In the genomic region with DNA sequence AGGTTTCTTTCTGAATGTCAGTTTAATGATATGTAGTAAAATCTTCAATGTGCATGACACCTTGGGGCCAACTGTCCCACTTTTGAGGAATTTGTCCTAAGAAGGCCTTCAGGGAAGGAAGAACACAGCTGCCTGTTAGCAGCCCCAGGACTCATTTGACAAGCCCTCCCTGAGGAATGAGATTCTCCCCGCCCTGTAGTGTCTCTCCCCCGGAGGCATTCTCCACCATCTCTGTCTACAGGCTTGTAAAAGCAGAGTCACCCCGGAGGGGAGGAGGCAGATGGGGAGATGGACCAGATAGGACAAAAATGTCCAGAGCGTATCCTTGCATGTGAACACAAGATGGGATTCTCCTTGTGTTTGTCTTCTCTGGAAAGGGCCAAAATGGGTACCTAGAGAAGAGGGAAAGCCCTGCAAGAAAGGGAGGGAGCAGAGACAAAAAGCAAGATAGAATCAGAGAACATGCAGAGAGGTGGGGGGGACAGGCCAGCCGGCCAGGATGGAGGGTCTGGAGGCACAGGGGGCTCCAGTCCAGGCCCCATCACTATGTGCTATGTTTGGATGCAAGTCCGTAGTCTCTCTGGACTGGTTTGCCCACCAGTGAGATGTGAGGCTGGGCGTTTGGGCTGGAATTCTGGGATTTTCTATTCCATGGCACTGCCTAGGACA, we compare ENCODE assay signal across 22 cellular contexts. TPM values are rescaled to one million over a fixed set of nuclear protein-coding genes. Genes with fewer than 3 reads are reported as not detected.
"Had no signal": no experiment of that assay in that cellular context is flagged by ENCODE, and none has a peak within 500 bp of the region (broad histone marks: within the 10 kb centered on the region; RNA-seq: fewer than 3 reads in every experiment).

No MANE protein-coding gene starts in this region.

- ATAC-seq: gastrocnemius medialis; heart left ventricle; naive thymus-derived CD8-positive, alpha-beta T cell had no signal

- H3K4me3 ChIP-seq: gastrocnemius medialis, heart left ventricle, tibial nerve had no signal

- H3K4me3 Mint-ChIP-seq: brain; naive thymus-derived CD8-positive, alpha-beta T cell; stimulated activated naive CD8-positive, alpha-beta T cell treated with anti-CD3 and anti-CD28 coated beads, Interleukin-15, Interleukin-2, amounts not matched to agents 100 ng/mL and 50 ng/mL, for 24 hours had no signal

- H3K9ac ChIP-seq: parathyroid adenoma had no signal

- H2AFZ ChIP-seq: parathyroid adenoma had no signal

- H3K4me1 ChIP-seq: gastrocnemius medialis, heart left ventricle, parathyroid adenoma, tibial nerve had no signal

- H3K27me3 ChIP-seq: heart left ventricle, tibial nerve had no signal

- H3K4me1 Mint-ChIP-seq: brain; naive thymus-derived CD8-positive, alpha-beta T cell had no signal

- H3K36me3 Mint-ChIP-seq: brain had no signal

- H3K36me3 ChIP-seq: gastrocnemius medialis, heart left ventricle, tibial nerve, WERI-Rb-1 had no signal

- H3K27ac Mint-ChIP-seq: brain; naive thymus-derived CD8-positive, alpha-beta T cell; stimulated activated naive CD8-positive, alpha-beta T cell treated with anti-CD3 and anti-CD28 coated beads, Interleukin-15, Interleukin-2, amounts not matched to agents 100 ng/mL and 50 ng/mL, for 24 hours had no signal

- H3K27ac ChIP-seq: gastrocnemius medialis, heart left ventricle, parathyroid adenoma, tibial nerve, WERI-Rb-1 had no signal

- H3K79me2 ChIP-seq: parathyroid adenoma had no signal

- FAIRE-seq: colon had no signal

- DNase-seq: activated CD4-positive, alpha-beta T cell treated with anti-CD3 and anti-CD28 coated beads for 1 hour; activated CD4-positive, alpha-beta T cell treated with anti-CD3 and anti-CD28 coated beads, Interleukin-2, amount 50 U/mL, for 48 hours; activated CD8-positive, alpha-beta memory T cell treated with anti-CD3 and anti-CD28 coated beads, Interleukin-2, amount 50 U/mL, for 48 hours; anterior cingulate cortex; central memory CD4-positive, alpha-beta T cell; gastrocnemius medialis; kidney glomerular epithelial cell; mesenchymal stem cell; stimulated activated CD4-positive, alpha-beta T cell treated with anti-CD3 and anti-CD28 coated beads, Interleukin-2, amount 100 ng/mL, for 24 hours; SW 1271; WERI-Rb-1 had no signal

RNA-seq across cellular contexts. Expression of a gene that starts 12.0 kb away (rescaled TPM):
- total RNA-seq: epithelial cell of proximal tubule; gastrocnemius medialis; heart left ventricle; liver; naive thymus-derived CD8-positive, alpha-beta T cell; renal cortical epithelial cell; T-helper 2 cell treated with Interferon-gamma antibody and Interleukin-4, amounts not matched to agents 100 ng/mL and 5 ng/mL, for 36 hours; tibial nerve had no signal
- polyA plus RNA-seq: heart left ventricle; liver; naive thymus-derived CD8-positive, alpha-beta T cell had no signal

RNA-seq across cellular contexts. Expression of a gene that starts 47.0 kb away (rescaled TPM):
- total RNA-seq: naive thymus-derived CD8-positive, alpha-beta T cell had no signal
- polyA plus RNA-seq: naive thymus-derived CD8-positive, alpha-beta T cell had no signal
